Comparison of ENCODE assay signal across 8 cellular contexts in genomic region chr16:19559242-19559910, GRCh38. TPM values are rescaled to one million over a fixed set of nuclear protein-coding genes. Genes with fewer than 3 reads are reported as not detected.
A peak's percentile ranks its signal among the peaks of the same experiment; 100 is the strongest.
DNase-seq lines count a peak whose midpoint lies in the region; ATAC-seq, FAIRE-seq and TF ChIP-seq lines count a peak whose summit lies in the region.

No MANE protein-coding gene starts in this region.

- H3K27ac Mint-ChIP-seq in activated B cell treated with CpG ODN at 0.5 μM for 24 hours: no peak overlapping the region

- 73 to 84% (median 76%) methylated on average over 10 of the region's 10 CpGs for WGBS in small intestine, 3 donors

- CTCF ChIA-PET in AG04450 (lab: Charles Lee) (interaction anchor here (0.5 to 5.4 kb wide), 22 partner anchors 22 to 827 kb away, joined by 3 to 39 read pairs (median 4); partner anchors contain the start of gene GPRC5B), activated B cell treated with CpG ODN at 0.5 μM for 24 hours (lab: Charles Lee) (interaction anchor here (0.9 to 7.1 kb wide), 4 partner anchors 14 to 327 kb away, joined by 3 to 47 read pairs (median 4); partner anchors contain the start of gene GPRC5B)

- peaks cover 4% of the 10 kb centered on the region for H3K9me3 Mint-ChIP-seq in activated B cell treated with CpG ODN at 0.5 μM for 24 hours

- H3K27ac ChIP-seq in AG04450 (ENCODE audit: low read depth, low read length): no peak overlapping the region
- H3K27ac ChIP-seq in small intestine (ENCODE audit: low read depth in 1 of 2, low read length in 1 of 2): no peak overlapping the region

- peaks cover 10% of the 10 kb centered on the region; the same call in 1 of the 2 replicates for H3K9me3 ChIP-seq in AG04450 (ENCODE audit: control insufficient read depth, insufficient read depth, low read length)
- no peaks in the 10 kb centered on the region for H3K9me3 ChIP-seq in small intestine (ENCODE audit: control insufficient read depth, low read depth)

- ATAC-seq in activated B cell treated with CpG ODN at 0.5 μM for 24 hours (ENCODE audit: low read depth): no peak

- H3K4me3 Mint-ChIP-seq in activated B cell treated with CpG ODN at 0.5 μM for 24 hours: no peak overlapping the region

- H3K4me1 ChIP-seq in small intestine (ENCODE audit: control insufficient read depth in 2 of 2, insufficient read depth in 1 of 2, low read depth in 1 of 2, low read length in 1 of 2): peaks cover 0 to 2% of the 10 kb centered on the region in 2 donors

- H3K27me3 ChIP-seq in AG04450 (ENCODE audit: control insufficient read depth, insufficient read depth, low read length) (no peaks in the 10 kb centered on the region), small intestine (ENCODE audit: control insufficient read depth in 2 of 2, insufficient read depth in 2 of 2, low read length in 2 of 2) (no peaks in the 10 kb centered on the region)

- peak; percentile 63 for TF ChIP-seq CTCF in AG04450 (IDR thresholded peaks at IDR 0.05; ENCODE audit: low read depth, low read length)
- peak; percentile 44 for TF ChIP-seq CTCF in activated B cell treated with CpG ODN at 0.5 μM for 24 hours (IDR thresholded peaks at IDR 0.05)

- no peaks in the 10 kb centered on the region for H3K36me3 ChIP-seq in small intestine (ENCODE audit: control insufficient read depth in 2 of 2, insufficient read depth in 2 of 2, low read length in 2 of 2)

- no peak for FAIRE-seq in small intestine (lab: Jason Lieb, UNC)

- peaks cover 3% of the 10 kb centered on the region for H3K36me3 Mint-ChIP-seq in activated B cell treated with CpG ODN at 0.5 μM for 24 hours (ENCODE audit: low read depth)

- H3K27me3 Mint-ChIP-seq in activated B cell treated with CpG ODN at 0.5 μM for 24 hours: no peaks in the 10 kb centered on the region

- DNase-seq in AG04450 (ENCODE audit: low read depth, low spot score) (peak; percentile 46), Daoy (ENCODE audit: low read depth) (peak; percentile 40), NCI-H1417 (lab: John Stamatoyannopoulos, UW) (peak; percentile 16 to 73 (median 34)), activated B cell treated with CpG ODN at 0.5 μM for 24 hours (no peak), glomerular visceral epithelial cell (ENCODE audit: extremely low spot score) (peak; percentile 55), small intestine (peak; percentile 58), NCI-H226 (no peak), NK-92 (lab: John Stamatoyannopoulos, UW; ENCODE audit: unreplicated experiment) (no peak)

- intact Hi-C loops in activated B cell treated with CpG ODN at 0.5 μM for 24 hours (cut with micrococcal nuclease): loop anchor here (1.0 to 2.0 kb wide), 2 partner anchors 37 to 327 kb away; partner anchors contain the start of genes CCP110 and GDE1

- H3K4me3 ChIP-seq in AG04450 (ENCODE audit: low read depth, low read length): no peak overlapping the region
- no peak overlapping the region for H3K4me3 ChIP-seq in small intestine (ENCODE audit: low read depth in 1 of 2, low read length in 2 of 2)

- POLR2A ChIA-PET in AG04450 (lab: Yijun Ruan, JAX) (no interaction called here), activated B cell treated with CpG ODN at 0.5 μM for 24 hours (lab: Charles Lee) (no interaction called here)

- H3K4me1 Mint-ChIP-seq in activated B cell treated with CpG ODN at 0.5 μM for 24 hours: peaks cover 24% of the 10 kb centered on the region

RNA-seq across cellular contexts. Expression of gene VPS35L, which starts 3.9 kb away (rescaled TPM):
- 67.1 and 77.8 TPM in 2 replicates for polyA plus RNA-seq in AG04450 (2011; rRNA removed)
- 90.3 and 146 TPM in 2 replicates for polyA minus RNA-seq in AG04450 (2011; rRNA and poly(A)+ RNA removed)
- 11.8 and 12.1 TPM in 2 replicates for total RNA-seq in Daoy (2014; rRNA removed; shearing (Covaris generic))
- total RNA-seq in activated B cell treated with CpG ODN at 0.5 μM for 24 hours: 59.7 and 66.0 TPM in 2 replicates
- polyA plus RNA-seq in small intestine: 10 to 100 TPM; 15.1 to 28.9 (median 25.5) TPM

RNA-seq across cellular contexts. Expression of gene CCP110, which starts 35.6 kb away (rescaled TPM):
- polyA plus RNA-seq in AG04450 (2011; rRNA removed) (6.4 and 8.5 TPM in 2 replicates), small intestine (1 to 10 TPM; 2.0 to 5.3 (median 2.7) TPM)
- polyA minus RNA-seq in AG04450 (2011; rRNA and poly(A)+ RNA removed): 3.2 and 6.5 TPM in 2 replicates
- 14.2 and 17.7 TPM in 2 replicates for total RNA-seq in Daoy (2014; rRNA removed; shearing (Covaris generic))
- total RNA-seq in activated B cell treated with CpG ODN at 0.5 μM for 24 hours: 11.3 and 12.7 TPM in 2 replicates

RNA-seq across cellular contexts. Expression of gene GDE1, which starts 37.5 kb away (rescaled TPM):
- polyA plus RNA-seq in AG04450 (2011; rRNA removed) (89.7 and 100 TPM in 2 replicates), small intestine (10 to 100 TPM; 29.7 to 44.5 (median 33.2) TPM)
- 36.1 and 36.8 TPM in 2 replicates for polyA minus RNA-seq in AG04450 (2011; rRNA and poly(A)+ RNA removed)
- total RNA-seq in Daoy (2014; rRNA removed; shearing (Covaris generic)): 56.1 and 79.3 TPM in 2 replicates
- total RNA-seq in activated B cell treated with CpG ODN at 0.5 μM for 24 hours: 17.0 and 18.3 TPM in 2 replicates

Comparison
In these comparisons a context has a peak if more than half of its experiments do, and no peak if none do; other contexts are left out.
1. DNase-seq: peak in AG04450 (single experiment), Daoy (single experiment), NCI-H1417 (3 of 3), glomerular visceral epithelial cell (single experiment) and small intestine (single experiment); none in activated B cell treated with CpG ODN at 0.5 μM for 24 hours (single experiment), NCI-H226 (single experiment) and NK-92 (single experiment).